In the genomic region with DNA sequence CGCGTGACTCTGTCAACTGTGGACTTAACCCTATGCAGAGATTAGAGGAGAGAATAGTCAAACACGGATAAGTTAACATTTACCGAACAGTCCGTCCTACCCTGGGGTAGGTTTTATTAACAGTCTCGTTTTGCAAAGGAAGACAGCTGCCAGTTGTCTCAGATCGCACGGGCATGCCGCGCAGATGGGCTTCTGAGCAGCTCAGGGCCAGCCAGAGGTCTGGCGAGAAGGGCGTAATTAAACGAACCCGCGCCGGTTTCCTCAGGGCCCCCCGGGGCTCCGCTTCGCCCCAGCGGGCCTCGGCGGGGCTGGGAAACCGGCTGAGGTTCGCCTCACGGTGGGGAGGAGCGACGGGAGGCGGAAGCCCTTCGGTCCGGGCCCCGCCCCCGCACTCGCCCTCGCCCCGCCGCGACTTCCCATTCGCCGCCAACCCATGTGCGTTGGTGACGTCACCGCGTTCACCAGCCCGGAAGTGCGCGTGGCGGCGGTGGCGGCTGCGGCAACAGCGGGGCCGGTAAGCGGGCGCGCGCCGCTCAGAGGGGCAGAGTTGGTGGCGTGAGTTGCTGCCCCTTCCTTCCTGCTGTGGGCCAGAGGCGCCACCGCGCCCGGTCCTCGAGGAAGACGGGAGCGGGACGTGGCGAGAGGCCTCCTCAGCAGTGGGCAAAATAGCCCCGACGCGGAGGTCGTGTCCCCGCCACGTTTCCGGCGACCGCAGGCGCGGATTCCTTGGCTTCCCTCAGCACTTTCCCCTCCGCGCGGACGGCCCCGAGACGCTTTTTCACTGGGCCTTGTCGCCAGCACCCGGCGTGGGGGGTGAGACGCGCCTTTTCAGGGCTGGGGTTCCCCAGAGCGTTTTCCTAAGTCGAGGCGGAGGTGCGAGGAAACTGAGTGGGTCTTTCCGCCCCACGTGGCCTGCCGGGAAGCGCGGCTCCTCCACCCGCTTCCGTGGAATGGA, we compare ENCODE assay signal across 1 cellular context.
TF ChIP-seq lines count a peak whose summit lies in the region.

A gene (plus strand): TSS at position 464 of the 955 bp plus-strand sequence. CDS start 2,101 bp downstream, outside the sequence.

TF ChIP-seq in GM12878, 131 proteins besides CTCF, POLR2A, EP300 and RAD21 (continued from another document and continues in another):
- TF ChIP-seq CREB1 (IDR thresholded peaks at IDR 0.05; ENCODE audit: low read depth) (peak; percentile 94), JUND (IDR thresholded peaks at IDR 0.05; ENCODE audit: low read depth, low read length) (peak; percentile 88), NFXL1 (IDR thresholded peaks at IDR 0.05; ENCODE audit: borderline replicate concordance) (no peak), YY1 (IDR thresholded peaks at IDR 0.05; ENCODE audit: low read depth, low read length) (peak; percentile 73), STAT3 (IDR thresholded peaks at IDR 0.05; ENCODE audit: low read depth, low read length) (no peak), TBL1XR1 (IDR thresholded peaks at IDR 0.05; ENCODE audit: low read depth, low read length) (no peak), WRNIP1 (IDR thresholded peaks at IDR 0.05; ENCODE audit: borderline replicate concordance, low read depth, low read length) (no peak), RELA (IDR thresholded peaks at IDR 0.05; ENCODE audit: borderline replicate concordance, partially characterized antibody) (no peak), SMAD5 (IDR thresholded peaks at IDR 0.05; ENCODE audit: low read depth) (peak; percentile 90; the same call in 1 of the 2 replicates), BHLHE40 (IDR thresholded peaks at IDR 0.05; ENCODE audit: borderline replicate concordance in 1 of 2, low read depth in 2 of 2, low read length in 1 of 2) (peak; percentile 44 to 88), RFX5 (IDR thresholded peaks at IDR 0.05; ENCODE audit: low read depth, low read length) (peak; percentile 60; the same call in 1 of the 2 replicates), SUZ12 (IDR thresholded peaks at IDR 0.05; ENCODE audit: unreplicated experiment) (no peak), BACH1 (IDR thresholded peaks at IDR 0.05; ENCODE audit: borderline replicate concordance) (peak; percentile 73), NFIC (IDR thresholded peaks at IDR 0.05; ENCODE audit: low read depth, low read length) (no peak), TCF7 (IDR thresholded peaks at IDR 0.05; ENCODE audit: borderline replicate concordance) (no peak), SRF (IDR thresholded peaks at IDR 0.05; ENCODE audit: low read depth in 2 of 2, low read length in 2 of 2) (no peak), MEF2B (IDR thresholded peaks at IDR 0.05; ENCODE audit: partially characterized antibody, poor library complexity, severe bottlenecking) (peak; percentile 72), DPF2 (IDR thresholded peaks at IDR 0.05) (peak; percentile 92), POLR2AphosphoS2 (IDR thresholded peaks at IDR 0.05; ENCODE audit: low read depth, low read length) (peak; percentile 52; the same call in 1 of the 2 replicates), CEBPB (IDR thresholded peaks at IDR 0.05; ENCODE audit: borderline replicate concordance in 1 of 2, low read depth in 2 of 2, low read length in 2 of 2) (no peak), MEF2A (IDR thresholded peaks at IDR 0.05; ENCODE audit: insufficient read depth, low read depth, low read length) (0 out of 2 replicates have a peak, but pooled peaks have one; percentile 7), CHD1 (IDR thresholded peaks at IDR 0.05; ENCODE audit: low read depth, low read length) (no peak), BMI1 (IDR thresholded peaks at IDR 0.05; ENCODE audit: borderline replicate concordance) (no peak), TCF3 (IDR thresholded peaks at IDR 0.05; ENCODE audit: borderline replicate concordance, insufficient read depth, low read depth, low read length) (peak; percentile 37; the same call in 1 of the 2 replicates), EZH2 (IDR thresholded peaks at IDR 0.05; ENCODE audit: borderline replicate concordance, control insufficient read depth, low read depth, low read length) (no peak), RCOR1 (conservative IDR thresholded peaks at IDR 0.05; ENCODE audit: low read depth, low read length) (no peak), BCL11A (IDR thresholded peaks at IDR 0.05; ENCODE audit: low read depth, low read length) (no peak), ZNF207 (IDR thresholded peaks at IDR 0.05; ENCODE audit: borderline replicate concordance) (no peak), ZNF274 (IDR thresholded peaks at IDR 0.05; ENCODE audit: insufficient read depth, insufficient read length) (no peak), NR2C2 (IDR thresholded peaks at IDR 0.05; ENCODE audit: borderline replicate concordance, control insufficient read depth, insufficient read length, low read depth) (no peak), MTA2 (IDR thresholded peaks at IDR 0.05; ENCODE audit: low read depth) (no peak; the same call in 1 of the 2 replicates), HDAC2 (IDR thresholded peaks at IDR 0.05) (no peak)
- TF ChIP-seq, protein P1, sequence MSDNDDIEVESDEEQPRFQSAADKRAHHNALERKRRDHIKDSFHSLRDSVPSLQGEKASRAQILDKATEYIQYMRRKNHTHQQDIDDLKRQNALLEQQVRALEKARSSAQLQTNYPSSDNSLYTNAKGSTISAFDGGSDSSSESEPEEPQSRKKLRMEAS (IDR thresholded peaks at IDR 0.05; ENCODE audit: low read depth, low read length), result peak; percentile 69; the same call in 1 of the 2 replicates
- TF ChIP-seq, protein P2, sequence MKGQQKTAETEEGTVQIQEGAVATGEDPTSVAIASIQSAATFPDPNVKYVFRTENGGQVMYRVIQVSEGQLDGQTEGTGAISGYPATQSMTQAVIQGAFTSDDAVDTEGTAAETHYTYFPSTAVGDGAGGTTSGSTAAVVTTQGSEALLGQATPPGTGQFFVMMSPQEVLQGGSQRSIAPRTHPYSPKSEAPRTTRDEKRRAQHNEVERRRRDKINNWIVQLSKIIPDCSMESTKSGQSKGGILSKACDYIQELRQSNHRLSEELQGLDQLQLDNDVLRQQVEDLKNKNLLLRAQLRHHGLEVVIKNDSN (IDR thresholded peaks at IDR 0.05; ENCODE audit: borderline replicate concordance, extremely low read length, insufficient read depth, low read depth, low read length), result peak; percentile 65
- TF ChIP-seq, protein P3, sequence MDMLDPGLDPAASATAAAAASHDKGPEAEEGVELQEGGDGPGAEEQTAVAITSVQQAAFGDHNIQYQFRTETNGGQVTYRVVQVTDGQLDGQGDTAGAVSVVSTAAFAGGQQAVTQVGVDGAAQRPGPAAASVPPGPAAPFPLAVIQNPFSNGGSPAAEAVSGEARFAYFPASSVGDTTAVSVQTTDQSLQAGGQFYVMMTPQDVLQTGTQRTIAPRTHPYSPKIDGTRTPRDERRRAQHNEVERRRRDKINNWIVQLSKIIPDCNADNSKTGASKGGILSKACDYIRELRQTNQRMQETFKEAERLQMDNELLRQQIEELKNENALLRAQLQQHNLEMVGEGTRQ (IDR thresholded peaks at IDR 0.05; ENCODE audit: borderline replicate concordance, low read depth, low read length), result peak; percentile 5; the same call in 1 of the 2 replicates
- TF ChIP-seq, protein P4, sequence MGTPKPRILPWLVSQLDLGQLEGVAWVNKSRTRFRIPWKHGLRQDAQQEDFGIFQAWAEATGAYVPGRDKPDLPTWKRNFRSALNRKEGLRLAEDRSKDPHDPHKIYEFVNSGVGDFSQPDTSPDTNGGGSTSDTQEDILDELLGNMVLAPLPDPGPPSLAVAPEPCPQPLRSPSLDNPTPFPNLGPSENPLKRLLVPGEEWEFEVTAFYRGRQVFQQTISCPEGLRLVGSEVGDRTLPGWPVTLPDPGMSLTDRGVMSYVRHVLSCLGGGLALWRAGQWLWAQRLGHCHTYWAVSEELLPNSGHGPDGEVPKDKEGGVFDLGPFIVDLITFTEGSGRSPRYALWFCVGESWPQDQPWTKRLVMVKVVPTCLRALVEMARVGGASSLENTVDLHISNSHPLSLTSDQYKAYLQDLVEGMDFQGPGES (IDR thresholded peaks at IDR 0.05), result no peak
- TF ChIP-seq, protein P5, sequence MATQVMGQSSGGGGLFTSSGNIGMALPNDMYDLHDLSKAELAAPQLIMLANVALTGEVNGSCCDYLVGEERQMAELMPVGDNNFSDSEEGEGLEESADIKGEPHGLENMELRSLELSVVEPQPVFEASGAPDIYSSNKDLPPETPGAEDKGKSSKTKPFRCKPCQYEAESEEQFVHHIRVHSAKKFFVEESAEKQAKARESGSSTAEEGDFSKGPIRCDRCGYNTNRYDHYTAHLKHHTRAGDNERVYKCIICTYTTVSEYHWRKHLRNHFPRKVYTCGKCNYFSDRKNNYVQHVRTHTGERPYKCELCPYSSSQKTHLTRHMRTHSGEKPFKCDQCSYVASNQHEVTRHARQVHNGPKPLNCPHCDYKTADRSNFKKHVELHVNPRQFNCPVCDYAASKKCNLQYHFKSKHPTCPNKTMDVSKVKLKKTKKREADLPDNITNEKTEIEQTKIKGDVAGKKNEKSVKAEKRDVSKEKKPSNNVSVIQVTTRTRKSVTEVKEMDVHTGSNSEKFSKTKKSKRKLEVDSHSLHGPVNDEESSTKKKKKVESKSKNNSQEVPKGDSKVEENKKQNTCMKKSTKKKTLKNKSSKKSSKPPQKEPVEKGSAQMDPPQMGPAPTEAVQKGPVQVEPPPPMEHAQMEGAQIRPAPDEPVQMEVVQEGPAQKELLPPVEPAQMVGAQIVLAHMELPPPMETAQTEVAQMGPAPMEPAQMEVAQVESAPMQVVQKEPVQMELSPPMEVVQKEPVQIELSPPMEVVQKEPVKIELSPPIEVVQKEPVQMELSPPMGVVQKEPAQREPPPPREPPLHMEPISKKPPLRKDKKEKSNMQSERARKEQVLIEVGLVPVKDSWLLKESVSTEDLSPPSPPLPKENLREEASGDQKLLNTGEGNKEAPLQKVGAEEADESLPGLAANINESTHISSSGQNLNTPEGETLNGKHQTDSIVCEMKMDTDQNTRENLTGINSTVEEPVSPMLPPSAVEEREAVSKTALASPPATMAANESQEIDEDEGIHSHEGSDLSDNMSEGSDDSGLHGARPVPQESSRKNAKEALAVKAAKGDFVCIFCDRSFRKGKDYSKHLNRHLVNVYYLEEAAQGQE (IDR thresholded peaks at IDR 0.05; ENCODE audit: low read depth, low read length), result no peak
- TF ChIP-seq, protein P6, sequence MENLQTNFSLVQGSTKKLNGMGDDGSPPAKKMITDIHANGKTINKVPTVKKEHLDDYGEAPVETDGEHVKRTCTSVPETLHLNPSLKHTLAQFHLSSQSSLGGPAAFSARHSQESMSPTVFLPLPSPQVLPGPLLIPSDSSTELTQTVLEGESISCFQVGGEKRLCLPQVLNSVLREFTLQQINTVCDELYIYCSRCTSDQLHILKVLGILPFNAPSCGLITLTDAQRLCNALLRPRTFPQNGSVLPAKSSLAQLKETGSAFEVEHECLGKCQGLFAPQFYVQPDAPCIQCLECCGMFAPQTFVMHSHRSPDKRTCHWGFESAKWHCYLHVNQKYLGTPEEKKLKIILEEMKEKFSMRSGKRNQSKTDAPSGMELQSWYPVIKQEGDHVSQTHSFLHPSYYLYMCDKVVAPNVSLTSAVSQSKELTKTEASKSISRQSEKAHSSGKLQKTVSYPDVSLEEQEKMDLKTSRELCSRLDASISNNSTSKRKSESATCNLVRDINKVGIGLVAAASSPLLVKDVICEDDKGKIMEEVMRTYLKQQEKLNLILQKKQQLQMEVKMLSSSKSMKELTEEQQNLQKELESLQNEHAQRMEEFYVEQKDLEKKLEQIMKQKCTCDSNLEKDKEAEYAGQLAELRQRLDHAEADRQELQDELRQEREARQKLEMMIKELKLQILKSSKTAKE (IDR thresholded peaks at IDR 0.05; ENCODE audit: low read depth, poor library complexity, severe bottlenecking), result no peak
- TF ChIP-seq, protein P7, sequence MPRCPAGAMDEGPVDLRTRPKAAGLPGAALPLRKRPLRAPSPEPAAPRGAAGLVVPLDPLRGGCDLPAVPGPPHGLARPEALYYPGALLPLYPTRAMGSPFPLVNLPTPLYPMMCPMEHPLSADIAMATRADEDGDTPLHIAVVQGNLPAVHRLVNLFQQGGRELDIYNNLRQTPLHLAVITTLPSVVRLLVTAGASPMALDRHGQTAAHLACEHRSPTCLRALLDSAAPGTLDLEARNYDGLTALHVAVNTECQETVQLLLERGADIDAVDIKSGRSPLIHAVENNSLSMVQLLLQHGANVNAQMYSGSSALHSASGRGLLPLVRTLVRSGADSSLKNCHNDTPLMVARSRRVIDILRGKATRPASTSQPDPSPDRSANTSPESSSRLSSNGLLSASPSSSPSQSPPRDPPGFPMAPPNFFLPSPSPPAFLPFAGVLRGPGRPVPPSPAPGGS (IDR thresholded peaks at IDR 0.05; ENCODE audit: borderline replicate concordance, insufficient read depth, low read depth, low read length, poor library complexity, severe bottlenecking), result no peak
- TF ChIP-seq, protein P8, sequence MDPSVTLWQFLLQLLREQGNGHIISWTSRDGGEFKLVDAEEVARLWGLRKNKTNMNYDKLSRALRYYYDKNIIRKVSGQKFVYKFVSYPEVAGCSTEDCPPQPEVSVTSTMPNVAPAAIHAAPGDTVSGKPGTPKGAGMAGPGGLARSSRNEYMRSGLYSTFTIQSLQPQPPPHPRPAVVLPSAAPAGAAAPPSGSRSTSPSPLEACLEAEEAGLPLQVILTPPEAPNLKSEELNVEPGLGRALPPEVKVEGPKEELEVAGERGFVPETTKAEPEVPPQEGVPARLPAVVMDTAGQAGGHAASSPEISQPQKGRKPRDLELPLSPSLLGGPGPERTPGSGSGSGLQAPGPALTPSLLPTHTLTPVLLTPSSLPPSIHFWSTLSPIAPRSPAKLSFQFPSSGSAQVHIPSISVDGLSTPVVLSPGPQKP (IDR thresholded peaks at IDR 0.05; ENCODE audit: low read depth, low read length), result peak; percentile 68; the same call in 1 of the 2 replicates
- TF ChIP-seq, protein P9, sequence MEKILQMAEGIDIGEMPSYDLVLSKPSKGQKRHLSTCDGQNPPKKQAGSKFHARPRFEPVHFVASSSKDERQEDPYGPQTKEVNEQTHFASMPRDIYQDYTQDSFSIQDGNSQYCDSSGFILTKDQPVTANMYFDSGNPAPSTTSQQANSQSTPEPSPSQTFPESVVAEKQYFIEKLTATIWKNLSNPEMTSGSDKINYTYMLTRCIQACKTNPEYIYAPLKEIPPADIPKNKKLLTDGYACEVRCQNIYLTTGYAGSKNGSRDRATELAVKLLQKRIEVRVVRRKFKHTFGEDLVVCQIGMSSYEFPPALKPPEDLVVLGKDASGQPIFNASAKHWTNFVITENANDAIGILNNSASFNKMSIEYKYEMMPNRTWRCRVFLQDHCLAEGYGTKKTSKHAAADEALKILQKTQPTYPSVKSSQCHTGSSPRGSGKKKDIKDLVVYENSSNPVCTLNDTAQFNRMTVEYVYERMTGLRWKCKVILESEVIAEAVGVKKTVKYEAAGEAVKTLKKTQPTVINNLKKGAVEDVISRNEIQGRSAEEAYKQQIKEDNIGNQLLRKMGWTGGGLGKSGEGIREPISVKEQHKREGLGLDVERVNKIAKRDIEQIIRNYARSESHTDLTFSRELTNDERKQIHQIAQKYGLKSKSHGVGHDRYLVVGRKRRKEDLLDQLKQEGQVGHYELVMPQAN (conservative IDR thresholded peaks at IDR 0.05), result no peak; the same call in none of the 2 replicates
